1 cellular context compared by ENCODE assay signal in the genomic region with DNA sequence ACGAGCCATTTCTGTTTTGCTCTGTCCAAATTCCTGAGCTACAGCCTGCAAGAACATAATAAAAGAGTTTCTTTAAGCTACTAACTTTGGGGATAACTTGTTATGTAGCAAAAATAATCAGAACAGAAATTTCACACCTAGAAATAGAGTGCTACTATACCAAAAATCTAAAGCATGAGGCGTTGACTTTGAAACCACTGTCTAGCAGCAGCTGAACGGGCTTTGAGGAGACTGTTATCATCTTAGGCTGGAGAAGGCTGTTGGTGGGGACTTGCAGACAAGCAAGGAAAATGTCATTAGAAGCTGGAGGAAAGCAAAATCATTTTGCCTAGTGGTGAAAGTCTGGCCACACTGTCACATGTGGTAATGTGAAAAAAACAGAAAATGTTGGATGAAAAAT.
TF ChIP-seq lines count a peak whose summit lies in the region.

No MANE protein-coding gene starts in this region.

TF ChIP-seq in HCT116, 20 proteins besides CTCF, POLR2A, EP300 and RAD21:
- TF ChIP-seq POLR2AphosphoS5 (IDR thresholded peaks at IDR 0.05; ENCODE audit: low read depth, low read length): no peak
TF ChIP-seq in HCT116: peak in this region for 0.
